Comparison of ENCODE assay signal across 36 cellular contexts in the genomic region with DNA sequence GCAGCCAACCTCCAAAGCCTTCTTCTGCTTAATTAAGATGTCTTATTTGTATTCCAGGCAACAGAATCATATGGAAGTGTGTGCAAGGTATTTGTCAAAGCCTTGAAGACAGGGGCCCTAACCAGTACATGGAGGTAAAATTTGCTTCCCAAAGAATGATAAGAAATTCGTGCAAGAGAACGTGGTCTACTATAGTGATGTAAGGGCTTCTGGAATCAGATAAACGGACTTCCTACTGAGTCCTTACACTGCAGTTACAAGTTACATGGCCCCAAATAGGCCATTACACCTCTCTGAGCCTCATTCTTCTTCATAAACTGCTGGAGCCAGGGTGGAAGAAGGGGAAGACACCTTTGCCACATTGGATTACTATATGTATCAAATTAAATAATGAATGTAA.
"Had no signal": no experiment of that assay in that cellular context is flagged by ENCODE, and none has a peak within 500 bp of the region (broad histone marks: within the 10 kb centered on the region; RNA-seq: fewer than 3 reads in every experiment).

No MANE protein-coding gene starts in this region.

- H3K4me1 ChIP-seq: adrenal gland, body of pancreas, breast epithelium had no signal

- DNase-seq: activated CD4-positive, alpha-beta memory T cell treated with anti-CD3 and anti-CD28 coated beads, Interleukin-2, amount 10 ng/mL, durations not matched to agents 7 days and 5 days; activated CD4-positive, alpha-beta T cell treated with anti-CD3 and anti-CD28 coated beads for 1 hour; activated CD4-positive, alpha-beta T cell treated with anti-CD3 and anti-CD28 coated beads for 36 hours; activated CD4-positive, alpha-beta T cell treated with anti-CD3 and anti-CD28 coated beads for 48 hours; activated CD4-positive, alpha-beta T cell treated with anti-CD3 and anti-CD28 coated beads, Interleukin-2, amount 10 ng/mL, durations not matched to agents 7 days and 5 days; activated CD4-positive, alpha-beta T cell treated with anti-CD3 and anti-CD28 coated beads, Interleukin-2, amount 50 U/mL, for 48 hours; activated CD4-positive, CD25-positive, alpha-beta regulatory T cell; activated CD8-positive, alpha-beta memory T cell treated with anti-CD3 and anti-CD28 coated beads for 24 hours; activated CD8-positive, alpha-beta memory T cell treated with anti-CD3 and anti-CD28 coated beads, Interleukin-2, amount 10 ng/mL, durations not matched to agents 7 days and 5 days; activated CD8-positive, alpha-beta memory T cell treated with anti-CD3 and anti-CD28 coated beads, Interleukin-2, amount 50 U/mL, for 48 hours; activated CD8-positive, alpha-beta T cell treated with anti-CD3 and anti-CD28 coated beads, Interleukin-2, amount 10 ng/mL, durations not matched to agents 7 days and 5 days; activated effector memory CD4-positive, alpha-beta T cell treated with anti-CD3 and anti-CD28 coated beads, Interleukin-2, amount 50 U/mL, for 16 hours; activated gamma-delta T cell treated with Interleukin-2 at 50 U/mL for 16 hours; activated naive CD4-positive, alpha-beta T cell; activated naive CD4-positive, alpha-beta T cell treated with anti-CD3 and anti-CD28 coated beads for 36 hours; activated naive CD4-positive, alpha-beta T cell treated with anti-CD3 and anti-CD28 coated beads, Interleukin-2, amount 50 U/mL, for 16 hours; activated naive CD8-positive, alpha-beta T cell treated with anti-CD3 and anti-CD28 coated beads for 36 hours; activated T-cell treated with anti-CD3 and anti-CD28 coated beads, Interleukin-2, amount 50 U/mL, for 4 hours; activated T-cell treated with anti-CD3 and anti-CD28 coated beads, Interleukin-2, amount 50 U/mL, for 72 hours; adrenal gland; amniotic stem cell; aorta; body of pancreas; brain microvascular endothelial cell; central memory CD4-positive, alpha-beta T cell; T-helper 1 cell; T-helper 2 cell; T-helper 9 cell had no signal

- H3K27ac ChIP-seq: adrenal gland, body of pancreas, brain microvascular endothelial cell, breast epithelium, VCaP had no signal

- ATAC-seq: activated CD4-positive, alpha-beta T cell treated with anti-CD3 and anti-CD28 coated beads for 36 hours; activated CD4-positive, CD25-positive, alpha-beta regulatory T cell treated with anti-CD3 and anti-CD28 coated beads, Interleukin-2, amount 50 U/mL, for 24 hours; activated CD8-positive, alpha-beta memory T cell treated with anti-CD3 and anti-CD28 coated beads, Interleukin-2, amount 10 ng/mL, durations not matched to agents 7 days and 5 days; activated CD8-positive, alpha-beta T cell treated with anti-CD3 and anti-CD28 coated beads, Interleukin-2, amount 10 ng/mL, durations not matched to agents 7 days and 5 days; activated naive CD4-positive, alpha-beta T cell treated with anti-CD3 and anti-CD28 coated beads, Interleukin-2, amount 50 U/mL, for 72 hours; activated T-cell treated with anti-CD3 and anti-CD28 coated beads, Interleukin-2, amount 50 U/mL, for 4 hours; activated T-cell treated with anti-CD3 and anti-CD28 coated beads, Interleukin-2, amount 50 U/mL, for 72 hours; activated T-helper 17 cell treated with anti-CD3 and anti-CD28 coated beads, Interleukin-2, amount 50 U/mL, for 72 hours; body of pancreas; WTC11 had no signal

- H3K27me3 ChIP-seq: adrenal gland, body of pancreas, brain microvascular endothelial cell, breast epithelium had no signal

- H3K4me3 ChIP-seq: adrenal gland, body of pancreas, breast epithelium had no signal

- H3K36me3 ChIP-seq: adrenal gland, brain microvascular endothelial cell, breast epithelium had no signal

- H3K9me3 ChIP-seq: adrenal gland, body of pancreas, breast epithelium had no signal

- FAIRE-seq: astrocyte, TTC549 had no signal
